ENCODE assay signal across 1 cellular context in genomic region chr2:233384811-233385488, GRCh38.
TF ChIP-seq lines count a peak whose summit lies in the region.

No MANE protein-coding gene starts in this region.

TF ChIP-seq in H1, 55 proteins besides CTCF, POLR2A, EP300 and RAD21:
- no peak for TF ChIP-seq JUND (IDR thresholded peaks at IDR 0.05; ENCODE audit: low read length)
- TF ChIP-seq EZH2 (IDR thresholded peaks at IDR 0.05; ENCODE audit: low read depth, low read length, severe bottlenecking): no peak
- TF ChIP-seq FOSL1 (IDR thresholded peaks at IDR 0.05; ENCODE audit: insufficient read depth, low read depth, low read length): no peak
- TF ChIP-seq RNF2 (IDR thresholded peaks at IDR 0.05; ENCODE audit: borderline replicate concordance, low read depth, low read length, missing control alignments, poor library complexity, severe bottlenecking): no peak
- TF ChIP-seq KDM1A (IDR thresholded peaks at IDR 0.05; ENCODE audit: borderline replicate concordance, low read length): no peak
- TF ChIP-seq SP1 (IDR thresholded peaks at IDR 0.05; ENCODE audit: low read depth, low read length): no peak
- TF ChIP-seq KDM4A (IDR thresholded peaks at IDR 0.05; ENCODE audit: low read depth, low read length, severe bottlenecking): no peak
- no peak for TF ChIP-seq SP2 (IDR thresholded peaks at IDR 0.05; ENCODE audit: low read length)
- TF ChIP-seq CBX8 (IDR thresholded peaks at IDR 0.05; ENCODE audit: borderline replicate concordance, low read depth, low read length): no peak
- no peak for TF ChIP-seq HDAC2 (IDR thresholded peaks at IDR 0.05; ENCODE audit: borderline replicate concordance in 1 of 2, low read depth in 2 of 2, low read length in 2 of 2)
- no peak for TF ChIP-seq CHD2 (IDR thresholded peaks at IDR 0.05; ENCODE audit: low read length)
- TF ChIP-seq CHD7 (IDR thresholded peaks at IDR 0.05; ENCODE audit: insufficient replicate concordance, low read length): no peak
- no peak for TF ChIP-seq ASH2L (IDR thresholded peaks at IDR 0.05; ENCODE audit: low read length)
- TF ChIP-seq CBX5 (IDR thresholded peaks at IDR 0.05; ENCODE audit: low read depth, low read length): no peak
- no peak for TF ChIP-seq SRF (IDR thresholded peaks at IDR 0.05; ENCODE audit: low read depth, low read length)
- no peak for TF ChIP-seq PHF8 (conservative IDR thresholded peaks at IDR 0.05; ENCODE audit: low read depth, low read length)
- no peak for TF ChIP-seq TCF12 (IDR thresholded peaks at IDR 0.05; ENCODE audit: low read depth, low read length)
- TF ChIP-seq POU5F1 (IDR thresholded peaks at IDR 0.05; ENCODE audit: low read depth, low read length): no peak
